In the genomic region with DNA sequence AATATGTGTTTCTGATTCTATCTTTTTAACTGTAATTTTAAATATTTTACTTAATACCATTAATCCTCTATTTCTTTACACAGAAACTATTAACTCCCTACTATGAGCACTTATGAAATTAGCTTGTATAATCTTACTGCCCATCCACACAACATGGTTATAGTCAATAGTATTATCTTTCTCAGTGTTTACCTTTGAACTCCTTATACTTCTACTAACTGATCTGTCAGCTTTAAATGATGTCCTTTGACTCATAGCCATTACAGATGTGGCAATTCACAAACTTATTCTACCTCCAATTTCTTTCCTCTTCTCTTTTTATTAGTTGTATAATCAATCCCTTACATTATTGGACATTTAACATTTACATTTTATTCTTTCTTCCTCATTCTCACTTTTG, we compare ENCODE assay signal across 18 cellular contexts. TPM values are rescaled to one million over a fixed set of nuclear protein-coding genes. Genes with fewer than 3 reads are reported as not detected.
A peak's percentile ranks its signal among the peaks of the same experiment; 100 is the strongest.
DNase-seq lines count a peak whose midpoint lies in the region; ATAC-seq and TF ChIP-seq lines count a peak whose summit lies in the region.
"Had no signal": no experiment of that assay in that cellular context is flagged by ENCODE, and none has a peak within 500 bp of the region (broad histone marks: within the 10 kb centered on the region; RNA-seq: fewer than 3 reads in every experiment).

No MANE protein-coding gene starts in this region.

- no peak for ATAC-seq in GM19397 (IDR thresholded peaks at IDR 0.05; ENCODE audit: unreplicated experiment)
- ATAC-seq: natural killer cell treated with Interleukin-12 subunit alpha and Interleukin-12 subunit beta and Interleukin-15 and Interleukin-18, amount 100 ng/mL, for 72 hours had no signal

- peaks cover 1% of the 10 kb centered on the region for H3F3A ChIP-seq in neural progenitor cell (ENCODE audit: low read depth)

- H3K4me3 ChIP-seq in breast epithelium = no peak overlapping the region
- no peak overlapping the region for H3K4me3 ChIP-seq in mammary epithelial cell (replicated peaks in 1 of 3; ENCODE audit: insufficient read depth in 1 of 3, low read depth in 2 of 3, low read length in 3 of 3)
- H3K4me3 ChIP-seq in liver (ENCODE audit: low read depth in 1 of 3, low read length in 3 of 3) = no peak overlapping the region
- no peak overlapping the region for H3K4me3 ChIP-seq in neural progenitor cell
- H3K4me3 ChIP-seq: coronary artery, stomach had no signal

- H3K9ac ChIP-seq in mammary epithelial cell (ENCODE audit: insufficient read depth, low read length) (no peak overlapping the region), liver (ENCODE audit: low read depth in 1 of 2, low read length in 2 of 2) (no peak overlapping the region), neural progenitor cell (no peak overlapping the region)

- TF ChIP-seq CTCF in MCF 10A (IDR thresholded peaks at IDR 0.05; ENCODE audit: unreplicated experiment) = no peak
- TF ChIP-seq CTCF in breast epithelium (IDR thresholded peaks at IDR 0.05) = no peak
- TF ChIP-seq CTCF in mammary epithelial cell (conservative IDR thresholded peaks at IDR 0.05 in 1 of 2, IDR thresholded peaks at IDR 0.05 in 1 of 2; ENCODE audit: extremely low read depth in 1 of 2, insufficient read depth in 1 of 2, low read depth in 1 of 2, low read length in 2 of 2) = no peak
- no peak for TF ChIP-seq CTCF in liver (IDR thresholded peaks at IDR 0.05; ENCODE audit: low read depth, low read length, missing input control)
- TF ChIP-seq CTCF in type B pancreatic cell (conservative IDR thresholded peaks at IDR 0.05) = no peak
- no peak for TF ChIP-seq CTCF in neural progenitor cell (IDR thresholded peaks at IDR 0.05)

- H3K4me2 ChIP-seq in mammary epithelial cell (ENCODE audit: insufficient read depth, low read depth, low read length) = no peak overlapping the region
- no peak overlapping the region for H3K4me2 ChIP-seq in neural progenitor cell

- H3K27ac Mint-ChIP-seq in MCF 10A (ENCODE audit: low read depth, unreplicated experiment) (peak overlapping the region; percentile 91), type B pancreatic cell (peak overlapping the region; percentile 5), neural progenitor cell (no peak overlapping the region)
- H3K27ac Mint-ChIP-seq: activated T-helper 1 cell treated with anti-CD3 and anti-CD28 coated beads, Interleukin-12 subunit alpha, Interleukin-12 subunit beta, Interleukin-2, Interleukin-4 antibody, amounts not matched to agents 30 ng/mL and 10 ng/mL and 1 ng/mL, durations not matched to agents 14 hours and 24 hours and 36 hours; CD4-positive, alpha-beta T cell; H9 had no signal

- peaks cover 65% of the 10 kb centered on the region for H3K36me3 Mint-ChIP-seq in MCF 10A (ENCODE audit: insufficient read depth, unreplicated experiment)
- peaks cover 22% of the 10 kb centered on the region for H3K36me3 Mint-ChIP-seq in type B pancreatic cell
- H3K36me3 Mint-ChIP-seq in neural progenitor cell = peaks cover 19% of the 10 kb centered on the region
- H3K36me3 Mint-ChIP-seq: natural killer cell treated with Interleukin-12 subunit alpha and Interleukin-12 subunit beta and Interleukin-15 and Interleukin-18, amount 100 ng/mL, for 72 hours had no signal

- in situ Hi-C loops in mammary epithelial cell (cut with MboI; ENCODE audit: low sequenced_read_pairs in 2 of 2) = no loop called here

- BruUV-seq in MCF 10A (replicated peaks; lab: Mats Ljungman, UMichigan) (no TSS peak), mammary epithelial cell (replicated peaks; lab: Mats Ljungman, UMichigan) (no TSS peak)

- no peaks in the 10 kb centered on the region for H3K27me3 ChIP-seq in breast epithelium
- no peaks in the 10 kb centered on the region for H3K27me3 ChIP-seq in mammary epithelial cell (ENCODE audit: insufficient read depth, low read length)
- no peaks in the 10 kb centered on the region for H3K27me3 ChIP-seq in liver (ENCODE audit: control insufficient read depth in 4 of 4, insufficient read depth in 4 of 4, low read length in 3 of 4)
- no peaks in the 10 kb centered on the region for H3K27me3 ChIP-seq in neural progenitor cell
- H3K27me3 ChIP-seq: stomach had no signal

- H3K36me3 ChIP-seq in breast epithelium (no peaks in the 10 kb centered on the region), mammary epithelial cell (ENCODE audit: insufficient read depth, low read length) (peaks cover 8% of the 10 kb centered on the region), liver (ENCODE audit: control insufficient read depth in 4 of 4, insufficient read depth in 3 of 4, low read depth in 1 of 4, low read length in 3 of 4) (peaks cover 0 to 6% (median 2%) of the 10 kb centered on the region in 4 donors), neural progenitor cell (no peaks in the 10 kb centered on the region)

- CTCF ChIA-PET in MCF 10A (lab: Yijun Ruan, JAX) = interaction anchor here (0.6 to 1.3 kb wide), 5 partner anchors 12 to 44 kb away, joined by 3 to 7 read pairs (median 3); no protein-coding TSS in a partner anchor
- CTCF ChIA-PET in mammary epithelial cell (lab: Charles Lee; ENCODE audit: low non-redundant PET) = no interaction called here

- H3K79me2 ChIP-seq in mammary epithelial cell (ENCODE audit: insufficient read depth, low read length) = peaks cover 100% of the 10 kb centered on the region
- H3K79me2 ChIP-seq in neural progenitor cell (ENCODE audit: low read depth) = peaks cover 98% of the 10 kb centered on the region

- H3K27ac ChIP-seq in breast epithelium = no peak overlapping the region
- peak overlapping the region; percentile 7 for H3K27ac ChIP-seq in mammary epithelial cell (ENCODE audit: insufficient read depth, low read depth, low read length)
- H3K27ac ChIP-seq in liver (ENCODE audit: low read depth in 1 of 2, low read length in 2 of 2) = peak overlapping the region; percentile 29 to 40
- H3K27ac ChIP-seq in neural progenitor cell = no peak overlapping the region
- H3K27ac ChIP-seq: coronary artery, stomach had no signal

- H3K9me3 ChIP-seq in breast epithelium (no peaks in the 10 kb centered on the region), mammary epithelial cell (replicated peaks; ENCODE audit: insufficient read depth, low read length) (no peaks in the 10 kb centered on the region), liver (ENCODE audit: control insufficient read depth in 4 of 4, low read length in 3 of 4) (no peaks in the 10 kb centered on the region), neural progenitor cell (ENCODE audit: low read depth) (no peaks in the 10 kb centered on the region)
- H3K9me3 ChIP-seq: stomach had no signal

- no peak for TF ChIP-seq POLR2A in breast epithelium (IDR thresholded peaks at IDR 0.05)

- no peak for DNase-seq in MCF 10A (ENCODE audit: unreplicated experiment)
- no peak for DNase-seq in breast epithelium (ENCODE audit: low spot score in 2 of 2)
- DNase-seq in mammary epithelial cell = no peak
- no peak for DNase-seq in type B pancreatic cell (ENCODE audit: extremely low spot score, unreplicated experiment)
- no peak for DNase-seq in neural progenitor cell (ENCODE audit: low spot score)
- DNase-seq in HuH-7 (ENCODE audit: low spot score) = no peak
- DNase-seq: CD4-positive, alpha-beta T cell; DMS79 treated with DMSO at 0.1 percent for 48 hours; H9; NCI-H1694 treated with DMSO at 0.1 percent for 48 hours; NCI-H446; stomach; T-helper 1 cell had no signal

- H3K27me3 Mint-ChIP-seq in MCF 10A (ENCODE audit: insufficient read depth, unreplicated experiment) (no peaks in the 10 kb centered on the region), type B pancreatic cell (no peaks in the 10 kb centered on the region), neural progenitor cell (ENCODE audit: insufficient read depth, low read depth) (peaks cover under 1% of the 10 kb centered on the region)
- H3K27me3 Mint-ChIP-seq: CD4-positive, alpha-beta T cell; natural killer cell treated with Interleukin-12 subunit alpha and Interleukin-12 subunit beta and Interleukin-15 and Interleukin-18, amount 100 ng/mL, for 72 hours had no signal

- no peaks in the 10 kb centered on the region for H3K9me3 Mint-ChIP-seq in MCF 10A (ENCODE audit: unreplicated experiment)
- no peaks in the 10 kb centered on the region for H3K9me3 Mint-ChIP-seq in type B pancreatic cell
- no peaks in the 10 kb centered on the region for H3K9me3 Mint-ChIP-seq in neural progenitor cell
- H3K9me3 Mint-ChIP-seq: activated T-helper 1 cell treated with anti-CD3 and anti-CD28 coated beads, Interleukin-12 subunit alpha, Interleukin-12 subunit beta, Interleukin-2, Interleukin-4 antibody, amounts not matched to agents 30 ng/mL and 10 ng/mL and 1 ng/mL, durations not matched to agents 14 hours and 24 hours and 36 hours; CD4-positive, alpha-beta T cell; H9; natural killer cell treated with Interleukin-12 subunit alpha and Interleukin-12 subunit beta and Interleukin-15 and Interleukin-18, amount 100 ng/mL, for 72 hours had no signal

- no peak for TF ChIP-seq RAD21 in liver (IDR thresholded peaks at IDR 0.05)

- H3K4me1 ChIP-seq in breast epithelium (peaks cover 0 to 4% of the 10 kb centered on the region in 2 donors), mammary epithelial cell (ENCODE audit: insufficient read depth, low read length) (peaks cover 27% of the 10 kb centered on the region), liver (ENCODE audit: control insufficient read depth in 4 of 4, insufficient read depth in 4 of 4, low read length in 3 of 4) (peaks cover 11 to 39% (median 27%) of the 10 kb centered on the region in 4 donors), neural progenitor cell (no peaks in the 10 kb centered on the region)

- peaks cover 29% of the 10 kb centered on the region for H3K4me1 Mint-ChIP-seq in MCF 10A (ENCODE audit: insufficient read depth, unreplicated experiment)
- H3K4me1 Mint-ChIP-seq in type B pancreatic cell (ENCODE audit: unreplicated experiment) = peaks cover 30% of the 10 kb centered on the region
- H3K4me1 Mint-ChIP-seq in neural progenitor cell = peaks cover 13% of the 10 kb centered on the region

- H3K4me3 Mint-ChIP-seq in MCF 10A (ENCODE audit: unreplicated experiment) (peak overlapping the region; percentile 86), type B pancreatic cell (peak overlapping the region; percentile 39), neural progenitor cell (no peak overlapping the region)
- H3K4me3 Mint-ChIP-seq: activated T-helper 1 cell treated with anti-CD3 and anti-CD28 coated beads, Interleukin-12 subunit alpha, Interleukin-12 subunit beta, Interleukin-2, Interleukin-4 antibody, amounts not matched to agents 30 ng/mL and 10 ng/mL and 1 ng/mL, durations not matched to agents 14 hours and 24 hours and 36 hours; CD4-positive, alpha-beta T cell; H9; natural killer cell treated with Interleukin-12 subunit alpha and Interleukin-12 subunit beta and Interleukin-15 and Interleukin-18, amount 100 ng/mL, for 72 hours had no signal

- H4K20me1 ChIP-seq in mammary epithelial cell (ENCODE audit: insufficient read depth, low read length) = no peaks in the 10 kb centered on the region
- peaks cover 33% of the 10 kb centered on the region for H4K20me1 ChIP-seq in neural progenitor cell (ENCODE audit: low read depth)

- intact Hi-C loops in MCF 10A (cut with micrococcal nuclease) (no loop called here), breast epithelium (cut with DNase I; ENCODE audit: low total_unique reads) (no loop called here), mammary epithelial cell (cut with micrococcal nuclease) (no loop called here)

- dilution Hi-C loops in mammary epithelial cell (cut with HindIII; ENCODE audit: low sequenced_read_pairs) = no loop called here

- H2AFZ ChIP-seq in mammary epithelial cell (ENCODE audit: low read depth, low read length) (no peak overlapping the region), neural progenitor cell (replicated peaks) (no peak overlapping the region)

- POLR2A ChIA-PET in MCF 10A (lab: Yijun Ruan, JAX) = interaction anchor here (0.7 to 11.1 kb wide), 14 partner anchors 8 to 570 kb away, joined by 3 to 327 read pairs (median 6); partner anchors contain the start of genes COPS4, HELQ, HNRNPDL and LIN54

RNA-seq across cellular contexts. Expression of gene SEC31A, which starts 5.5 kb away (rescaled TPM):
- total RNA-seq in MCF 10A (2022) = 212 and 229 TPM in 2 replicates
- 100 to 1,000 TPM; 186 to 234 (median 231) TPM for total RNA-seq in breast epithelium
- 100 to 1,000 TPM; 204 to 225 TPM for total RNA-seq in mammary epithelial cell
- 149 TPM for polyA plus RNA-seq in mammary epithelial cell
- 157 TPM for polyA minus RNA-seq in mammary epithelial cell
- total RNA-seq in liver = 100 to 1,000 TPM in 1 of 2 donors, 10 to 100 TPM in 1; 79.9 to 204 TPM
- 10 to 100 TPM; 87.9 to 89.9 TPM for polyA plus RNA-seq in liver
- 233 and 295 TPM in 2 replicates for total RNA-seq in type B pancreatic cell (ENCODE audit: low replicate concordance)
- 110 and 210 TPM in 2 replicates for total RNA-seq in neural progenitor cell (ENCODE audit: low replicate concordance)

RNA-seq across cellular contexts. Expression of gene THAP9, which starts 15.1 kb away (rescaled TPM):
- total RNA-seq in MCF 10A (2022) = 3.6 and 4.0 TPM in 2 replicates
- total RNA-seq in breast epithelium = 1 to 10 TPM; 3.7 to 8.6 (median 5.2) TPM
- 1 to 10 TPM; 2.8 to 3.0 TPM for total RNA-seq in mammary epithelial cell
- 1.6 TPM for polyA plus RNA-seq in mammary epithelial cell
- not detected for polyA minus RNA-seq in mammary epithelial cell
- 1 to 10 TPM; 5.3 to 5.9 TPM for total RNA-seq in liver
- polyA plus RNA-seq in liver = 1 to 10 TPM; 1.1 to 1.6 TPM
- total RNA-seq in type B pancreatic cell (ENCODE audit: low replicate concordance) = 5.3 and 8.4 TPM in 2 replicates
- 41.3 and 78.7 TPM in 2 replicates for total RNA-seq in neural progenitor cell (ENCODE audit: low replicate concordance)

Comparison
In these comparisons a context has a peak if more than half of its experiments do, and no peak if none do; other contexts are left out.
1. H3K27ac ChIP-seq: peak in mammary epithelial cell (single experiment) and liver (2 of 2); none in breast epithelium (0 of 2) and neural progenitor cell (single experiment).